ENCODE assay signal across 22 cellular contexts in the genomic region with DNA sequence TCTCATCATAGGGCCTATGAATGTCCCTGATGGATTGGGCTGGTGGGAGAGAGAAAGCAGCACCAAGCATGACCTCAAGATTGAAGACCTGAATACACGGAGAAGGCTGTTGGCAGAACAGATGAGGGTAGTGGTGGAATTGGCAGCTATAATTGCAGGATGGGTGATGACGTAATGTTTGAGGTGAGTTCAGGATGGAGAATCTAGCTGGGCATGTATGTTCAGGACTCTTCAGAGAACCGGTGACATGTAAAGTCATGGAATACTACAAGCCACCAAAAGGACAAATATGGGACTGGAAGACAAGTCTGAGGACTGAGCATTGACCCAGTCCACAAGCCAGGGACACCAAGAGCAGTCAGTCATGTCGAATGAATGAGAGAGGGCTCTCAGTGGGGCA.
DNase-seq lines count a peak whose midpoint lies in the region; ATAC-seq and TF ChIP-seq lines count a peak whose summit lies in the region.
"Had no signal": no experiment of that assay in that cellular context is flagged by ENCODE, and none has a peak within 500 bp of the region (broad histone marks: within the 10 kb centered on the region; RNA-seq: fewer than 3 reads in every experiment).

No MANE protein-coding gene starts in this region.

- no peak overlapping the region for H3K23ac ChIP-seq in IMR-90 (ENCODE audit: low read depth, low read length)

- H3K4me3 ChIP-seq in HEK293 (ENCODE audit: low read depth, low read length) = no peak overlapping the region
- H3K4me3 ChIP-seq in IMR-90 (ENCODE audit: insufficient read depth, low read depth, low read length) = no peak overlapping the region
- no peak overlapping the region for H3K4me3 ChIP-seq in esophagus muscularis mucosa
- H3K4me3 ChIP-seq: BLaER1, GM12878 had no signal

- H2AK5ac ChIP-seq in IMR-90 (ENCODE audit: low read depth, low read length) = no peak overlapping the region

- H3K36me3 ChIP-seq in HEK293 (ENCODE audit: control insufficient read depth in 2 of 2, insufficient read depth in 1 of 2, low read length in 2 of 2) = no peaks in the 10 kb centered on the region
- no peaks in the 10 kb centered on the region for H3K36me3 ChIP-seq in IMR-90 (ENCODE audit: control insufficient read depth, insufficient read depth, low read length)
- H3K36me3 ChIP-seq in esophagus muscularis mucosa = no peaks in the 10 kb centered on the region
- H3K36me3 ChIP-seq: BE2C, BLaER1 had no signal

- TF ChIP-seq CTCF in HEK293 (tag by site-specific recombination; IDR thresholded peaks at IDR 0.05) (no peak), IMR-90 (conservative IDR thresholded peaks at IDR 0.05; ENCODE audit: low read depth, low read length) (no peak), esophagus muscularis mucosa (IDR thresholded peaks at IDR 0.05) (no peak)

- no peak overlapping the region for H4K5ac ChIP-seq in IMR-90 (ENCODE audit: low read depth, low read length)

- 65% methylated on average over 4 of the region's 4 CpGs; no CpG with 5 or more reads in 1 of the 2 experiments for WGBS in IMR-90 (ENCODE audit: extremely low coverage in 2 of 2, insufficient read length in 1 of 2), 2 experiments
- WGBS in esophagus muscularis mucosa = 93% methylated on average over 4 of the region's 4 CpGs

- H3K4ac ChIP-seq in IMR-90 (ENCODE audit: low read depth, low read length) = no peak overlapping the region

- POLR2A ChIA-PET in HEK293 (lab: Yijun Ruan, JAX) = no interaction called here
- POLR2A ChIA-PET in IMR-90 (lab: Charles Lee; ENCODE audit: unreplicated experiment) = no interaction called here

- H4K8ac ChIP-seq in IMR-90 (ENCODE audit: low read depth in 2 of 2, low read length in 2 of 2) = no peak overlapping the region

- ATAC-seq in IMR-90 (ENCODE audit: low read depth) (no peak), GM19455 (IDR thresholded peaks at IDR 0.05; ENCODE audit: unreplicated experiment) (no peak), HG03095 (IDR thresholded peaks at IDR 0.05; ENCODE audit: unreplicated experiment) (no peak)
- ATAC-seq: GM12878 had no signal

- DNase-seq in IMR-90 (no peak), esophagus muscularis mucosa (ENCODE audit: extremely low spot score) (peak; percentile 78)
- DNase-seq: 8988T; ACHN; BE2C; C1 segment of cervical spinal cord; CD4-positive, alpha-beta memory T cell; CD4-positive, CD25-positive, alpha-beta regulatory T cell; CD8-positive, alpha-beta memory T cell; COR-L47; DMS 273 treated with DMSO at 0.1 percent for 48 hours; DMS153; DMS53; DMS79; DND-41; EL; GDM1 had no signal

- H3K9ac ChIP-seq in IMR-90 (ENCODE audit: low read depth, low read length) = no peak overlapping the region
- H3K9ac ChIP-seq: BLaER1 had no signal

- BruUV-seq in IMR-90 (replicated peaks; lab: Mats Ljungman, UMichigan) = no TSS peak

- no peaks in the 10 kb centered on the region for H3K4me1 ChIP-seq in HEK293 (ENCODE audit: control insufficient read depth, insufficient read depth, low read length)
- no peaks in the 10 kb centered on the region for H3K4me1 ChIP-seq in IMR-90 (ENCODE audit: control insufficient read depth, insufficient read depth, low read length)
- H3K4me1 ChIP-seq in esophagus muscularis mucosa = no peaks in the 10 kb centered on the region
- H3K4me1 ChIP-seq: BE2C, BLaER1 had no signal

- H3K27ac ChIP-seq in HEK293 (ENCODE audit: extremely low read depth, low read depth, low read length) = no peak overlapping the region
- no peak overlapping the region for H3K27ac ChIP-seq in IMR-90 (ENCODE audit: insufficient read depth, low read length)
- H3K27ac ChIP-seq in esophagus muscularis mucosa (replicated peaks in 1 of 4) = no peak overlapping the region
- H3K27ac ChIP-seq: BLaER1 had no signal

- CTCF ChIA-PET in HEK293 (lab: Yijun Ruan, JAX) (interaction anchor here (0.7 kb wide), 1 partner anchor 13 kb away, joined by 3 read pairs; no protein-coding TSS in a partner anchor), IMR-90 (lab: Yijun Ruan, JAX) (interaction anchor here (1.1 kb wide), 1 partner anchor 26 kb away, joined by 4 read pairs; no protein-coding TSS in a partner anchor)

- H3K14ac ChIP-seq in IMR-90 (replicated peaks; ENCODE audit: low read depth, low read length) = no peak overlapping the region

- no peaks in the 10 kb centered on the region for H3K27me3 ChIP-seq in IMR-90 (ENCODE audit: control insufficient read depth, insufficient read depth, low read length)
- H3K27me3 ChIP-seq in esophagus muscularis mucosa = peaks cover 0 to 5% (median 0%) of the 10 kb centered on the region in 4 donors
- H3K27me3 ChIP-seq: BE2C, BLaER1 had no signal

- no peak overlapping the region for H2BK120ac ChIP-seq in IMR-90 (ENCODE audit: low read depth, low read length)

- no peak for TF ChIP-seq RAD21 in IMR-90 (IDR thresholded peaks at IDR 0.05; ENCODE audit: low read length)

- no peaks in the 10 kb centered on the region for H4K20me1 ChIP-seq in IMR-90 (ENCODE audit: insufficient read depth, low read length)
- H4K20me1 ChIP-seq: BLaER1 had no signal

- no peak overlapping the region for H2BK15ac ChIP-seq in IMR-90 (ENCODE audit: low read depth, low read length)

- no peak for TF ChIP-seq POLR2A in IMR-90 (IDR thresholded peaks at IDR 0.05; ENCODE audit: low read depth, low read length)
- no peak for TF ChIP-seq POLR2A in esophagus muscularis mucosa (IDR thresholded peaks at IDR 0.05; ENCODE audit: low read depth)

- no peak overlapping the region for H3K18ac ChIP-seq in IMR-90 (ENCODE audit: low read depth, low read length)

- no peak overlapping the region for H2BK5ac ChIP-seq in IMR-90 (ENCODE audit: low read depth, low read length, poor library complexity, severe bottlenecking)

- intact Hi-C loops in IMR-90 (cut with micrococcal nuclease) (no loop called here), esophagus muscularis mucosa (cut with DNase I) (no loop called here)

- H2AK9ac ChIP-seq in IMR-90 (replicated peaks; ENCODE audit: low read depth, low read length, poor library complexity) = peak overlapping the region; percentile 31

- no peak overlapping the region for H2BK20ac ChIP-seq in IMR-90 (ENCODE audit: low read depth, low read length)

- no peaks in the 10 kb centered on the region for H3K79me1 ChIP-seq in IMR-90 (ENCODE audit: low read depth in 1 of 2, low read length in 2 of 2)

- in situ Hi-C loops in IMR-90 (cut with MboI; ENCODE audit: low sequenced_read_pairs) = no loop called here

- no peak for TF ChIP-seq EP300 in esophagus muscularis mucosa (IDR thresholded peaks at IDR 0.05)

- H4K91ac ChIP-seq in IMR-90 (ENCODE audit: insufficient read depth, low read depth, low read length) = no peak overlapping the region

- H2AFZ ChIP-seq in IMR-90 (replicated peaks; ENCODE audit: low read length, poor library complexity) = no peak overlapping the region

- no peaks in the 10 kb centered on the region for H3K9me1 ChIP-seq in IMR-90 (ENCODE audit: insufficient read depth, low read length)

- H3K56ac ChIP-seq in IMR-90 (ENCODE audit: extremely low read depth, insufficient read depth, low read length) = no peak overlapping the region

- dilution Hi-C loops in IMR-90 (cut with HindIII; ENCODE audit: low sequenced_read_pairs, unreplicated experiment) = no loop called here

- H3K9me3 ChIP-seq in HEK293 (ENCODE audit: control insufficient read depth, insufficient read depth, low read depth, low read length) (no peaks in the 10 kb centered on the region), IMR-90 (ENCODE audit: control insufficient read depth, insufficient read depth, low read length) (peaks cover 11% of the 10 kb centered on the region), esophagus muscularis mucosa (peaks cover 0 to 8% (median 0%) of the 10 kb centered on the region in 4 donors)
- H3K9me3 ChIP-seq: BE2C, BLaER1 had no signal

- no peak overlapping the region for H3K4me2 ChIP-seq in IMR-90 (ENCODE audit: low read depth, low read length)
- H3K4me2 ChIP-seq: BLaER1 had no signal

TF ChIP-seq in HEK293, 187 proteins besides CTCF, POLR2A, EP300 and RAD21 (continues in another document):
- TF ChIP-seq, protein P1, sequence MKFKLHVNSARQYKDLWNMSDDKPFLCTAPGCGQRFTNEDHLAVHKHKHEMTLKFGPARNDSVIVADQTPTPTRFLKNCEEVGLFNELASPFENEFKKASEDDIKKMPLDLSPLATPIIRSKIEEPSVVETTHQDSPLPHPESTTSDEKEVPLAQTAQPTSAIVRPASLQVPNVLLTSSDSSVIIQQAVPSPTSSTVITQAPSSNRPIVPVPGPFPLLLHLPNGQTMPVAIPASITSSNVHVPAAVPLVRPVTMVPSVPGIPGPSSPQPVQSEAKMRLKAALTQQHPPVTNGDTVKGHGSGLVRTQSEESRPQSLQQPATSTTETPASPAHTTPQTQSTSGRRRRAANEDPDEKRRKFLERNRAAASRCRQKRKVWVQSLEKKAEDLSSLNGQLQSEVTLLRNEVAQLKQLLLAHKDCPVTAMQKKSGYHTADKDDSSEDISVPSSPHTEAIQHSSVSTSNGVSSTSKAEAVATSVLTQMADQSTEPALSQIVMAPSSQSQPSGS (tag by site-specific recombination; IDR thresholded peaks at IDR 0.05; ENCODE audit: low read depth) = peak; percentile 71
- TF ChIP-seq ZNF10 (tag by site-specific recombination; IDR thresholded peaks at IDR 0.05) = no peak

TF ChIP-seq in IMR-90, 13 proteins besides CTCF, POLR2A, EP300 and RAD21 (continues in another document):
- TF ChIP-seq ELK1 (IDR thresholded peaks at IDR 0.05; ENCODE audit: borderline replicate concordance, low read depth, low read length) (no peak), MAZ (IDR thresholded peaks at IDR 0.05; ENCODE audit: borderline replicate concordance, low read depth, low read length) (no peak), MAFK (IDR thresholded peaks at IDR 0.05; ENCODE audit: low read depth, low read length) (no peak), MXI1 (IDR thresholded peaks at IDR 0.05; ENCODE audit: borderline replicate concordance, low read depth, low read length) (no peak), RCOR1 (IDR thresholded peaks at IDR 0.05; ENCODE audit: insufficient replicate concordance, low read length) (no peak), RFX5 (IDR thresholded peaks at IDR 0.05; ENCODE audit: low read depth, low read length) (no peak)
- TF ChIP-seq, protein P2, sequence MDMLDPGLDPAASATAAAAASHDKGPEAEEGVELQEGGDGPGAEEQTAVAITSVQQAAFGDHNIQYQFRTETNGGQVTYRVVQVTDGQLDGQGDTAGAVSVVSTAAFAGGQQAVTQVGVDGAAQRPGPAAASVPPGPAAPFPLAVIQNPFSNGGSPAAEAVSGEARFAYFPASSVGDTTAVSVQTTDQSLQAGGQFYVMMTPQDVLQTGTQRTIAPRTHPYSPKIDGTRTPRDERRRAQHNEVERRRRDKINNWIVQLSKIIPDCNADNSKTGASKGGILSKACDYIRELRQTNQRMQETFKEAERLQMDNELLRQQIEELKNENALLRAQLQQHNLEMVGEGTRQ (IDR thresholded peaks at IDR 0.05; ENCODE audit: low read depth, low read length) = no peak
